8 cellular contexts compared by ENCODE assay signal in genomic region chr6:43170452-43171283, GRCh38. TPM values are rescaled to one million over a fixed set of nuclear protein-coding genes. Genes with fewer than 3 reads are reported as not detected.
DNase-seq lines count a peak whose midpoint lies in the region; ATAC-seq and TF ChIP-seq lines count a peak whose summit lies in the region.

TSS of gene SRF (plus strand) at chr6:43171269. CDS start at chr6:43171657, 388 bp downstream.

- H3K27me3 ChIP-seq in dorsolateral prefrontal cortex (no peaks in the 10 kb centered on the region), liver (ENCODE audit: control insufficient read depth in 4 of 4, insufficient read depth in 4 of 4, low read length in 3 of 4) (no peaks in the 10 kb centered on the region)

- intact Hi-C loops in dorsolateral prefrontal cortex (cut with DNase I), result loop anchor here (1.0 to 10.0 kb wide), 12 partner anchors 12 to 457 kb away; partner anchors contain the start of genes KLC4 (in 2 of the 2), MRPL2 (in 2 of the 2), ZNF318 (in 2 of the 2) and CNPY3 (in 1 of the 2)

- under 1% methylated on average over 43 of the region's 43 CpGs for WGBS in liver

- peaks cover under 1 to 8% (median 5%) of the 10 kb centered on the region in 4 donors for H3K36me3 ChIP-seq in liver (ENCODE audit: control insufficient read depth in 4 of 4, insufficient read depth in 3 of 4, low read depth in 1 of 4, low read length in 3 of 4)

- H3K4me3 ChIP-seq in dorsolateral prefrontal cortex (peak within 1 kb of the TSS; percentile 73 to 98 (median 88)), liver (ENCODE audit: low read depth in 1 of 3, low read length in 3 of 3) (peak within 1 kb of the TSS; percentile 77 to 96 (median 92))

- H3K27ac ChIP-seq in dorsolateral prefrontal cortex, result peak within 1 kb of the TSS; percentile 49 to 98 (median 92)
- peak within 1 kb of the TSS; percentile 90 to 91 for H3K27ac ChIP-seq in liver (ENCODE audit: low read depth in 1 of 2, low read length in 2 of 2)

- H3K9ac ChIP-seq in liver (ENCODE audit: low read depth in 1 of 2, low read length in 2 of 2), result peak within 1 kb of the TSS; percentile 82 to 85

- peak in 40 of 56 donors; percentile 35 to 88 (median 66) for TF ChIP-seq CTCF in dorsolateral prefrontal cortex (IDR thresholded peaks at IDR 0.05 in 54 of 56, conservative IDR thresholded peaks at IDR 0.05 in 2 of 56; ENCODE audit: low read depth in 1 of 56, partially characterized antibody in 56 of 56)
- no peak for TF ChIP-seq CTCF in liver (IDR thresholded peaks at IDR 0.05; ENCODE audit: low read depth, low read length, missing input control)

- peak in 1 of 2 donors; percentile 15 for TF ChIP-seq RAD21 in liver (IDR thresholded peaks at IDR 0.05)

- ATAC-seq in GM19372 (IDR thresholded peaks at IDR 0.05; ENCODE audit: low read depth, unreplicated experiment) (peak; percentile 63), HG03565 (IDR thresholded peaks at IDR 0.05; ENCODE audit: unreplicated experiment) (peak; percentile 46)

- DNase-seq in C1 segment of cervical spinal cord (lab: John Stamatoyannopoulos, UW) (peak; percentile 89 to 99 (median 98)), NCI-H774 (lab: John Stamatoyannopoulos, UW) (peak; percentile 97), dorsolateral prefrontal cortex (peak; percentile 99 to 100 (median 100))
- peak; percentile 99 for DNase-seq in activated CD4-positive, alpha-beta T cell treated with anti-CD3 and anti-CD28 coated beads, Interleukin-2, amount 50 U/mL, for 4 hours
- peak; percentile 99 for DNase-seq in stimulated activated CD4-positive, alpha-beta T cell treated with anti-CD3 and anti-CD28 coated beads, Interleukin-4, amount 100 ng/mL, for 24 hours

- H3K9me3 ChIP-seq in liver (ENCODE audit: control insufficient read depth in 4 of 4, low read length in 3 of 4), result no peaks in the 10 kb centered on the region

- H3K4me1 ChIP-seq in liver (ENCODE audit: control insufficient read depth in 4 of 4, insufficient read depth in 4 of 4, low read length in 3 of 4), result peaks cover 5 to 33% (median 20%) of the 10 kb centered on the region in 4 donors

TF ChIP-seq in liver, 16 proteins besides CTCF, POLR2A, EP300 and RAD21:
- TF ChIP-seq GABPA (IDR thresholded peaks at IDR 0.05 in 1 of 2, conservative IDR thresholded peaks at IDR 0.05 in 1 of 2) (peak in 1 of 2 donors; percentile 48), MAX (IDR thresholded peaks at IDR 0.05) (peak; percentile 63), JUND (IDR thresholded peaks at IDR 0.05) (peak in 1 of 2 donors; percentile 71), NR2F2 (IDR thresholded peaks at IDR 0.05) (peak; percentile 31), SP1 (IDR thresholded peaks at IDR 0.05) (peak; percentile 83), FOXA2 (IDR thresholded peaks at IDR 0.05) (peak; percentile 64), EGR1 (IDR thresholded peaks at IDR 0.05; ENCODE audit: low read depth in 2 of 2) (peak in 1 of 2 donors; percentile 41), HNF4A (conservative IDR thresholded peaks at IDR 0.05) (peak; percentile 29 to 37), RXRA (IDR thresholded peaks at IDR 0.05) (peak; percentile 40 to 42), HNF4G (IDR thresholded peaks at IDR 0.05) (no peak), YY1 (IDR thresholded peaks at IDR 0.05) (peak; percentile 86), TAF1 (conservative IDR thresholded peaks at IDR 0.05) (peak; percentile 69), FOXA1 (IDR thresholded peaks at IDR 0.05) (peak; percentile 70)
- TF ChIP-seq, protein P1, sequence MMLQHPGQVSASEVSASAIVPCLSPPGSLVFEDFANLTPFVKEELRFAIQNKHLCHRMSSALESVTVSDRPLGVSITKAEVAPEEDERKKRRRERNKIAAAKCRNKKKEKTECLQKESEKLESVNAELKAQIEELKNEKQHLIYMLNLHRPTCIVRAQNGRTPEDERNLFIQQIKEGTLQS (IDR thresholded peaks at IDR 0.05), result no peak
- TF ChIP-seq, protein P2, sequence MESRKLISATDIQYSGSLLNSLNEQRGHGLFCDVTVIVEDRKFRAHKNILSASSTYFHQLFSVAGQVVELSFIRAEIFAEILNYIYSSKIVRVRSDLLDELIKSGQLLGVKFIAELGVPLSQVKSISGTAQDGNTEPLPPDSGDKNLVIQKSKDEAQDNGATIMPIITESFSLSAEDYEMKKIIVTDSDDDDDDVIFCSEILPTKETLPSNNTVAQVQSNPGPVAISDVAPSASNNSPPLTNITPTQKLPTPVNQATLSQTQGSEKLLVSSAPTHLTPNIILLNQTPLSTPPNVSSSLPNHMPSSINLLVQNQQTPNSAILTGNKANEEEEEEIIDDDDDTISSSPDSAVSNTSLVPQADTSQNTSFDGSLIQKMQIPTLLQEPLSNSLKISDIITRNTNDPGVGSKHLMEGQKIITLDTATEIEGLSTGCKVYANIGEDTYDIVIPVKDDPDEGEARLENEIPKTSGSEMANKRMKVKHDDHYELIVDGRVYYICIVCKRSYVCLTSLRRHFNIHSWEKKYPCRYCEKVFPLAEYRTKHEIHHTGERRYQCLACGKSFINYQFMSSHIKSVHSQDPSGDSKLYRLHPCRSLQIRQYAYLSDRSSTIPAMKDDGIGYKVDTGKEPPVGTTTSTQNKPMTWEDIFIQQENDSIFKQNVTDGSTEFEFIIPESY (IDR thresholded peaks at IDR 0.05), result peak; percentile 91
- TF ChIP-seq, protein P3, sequence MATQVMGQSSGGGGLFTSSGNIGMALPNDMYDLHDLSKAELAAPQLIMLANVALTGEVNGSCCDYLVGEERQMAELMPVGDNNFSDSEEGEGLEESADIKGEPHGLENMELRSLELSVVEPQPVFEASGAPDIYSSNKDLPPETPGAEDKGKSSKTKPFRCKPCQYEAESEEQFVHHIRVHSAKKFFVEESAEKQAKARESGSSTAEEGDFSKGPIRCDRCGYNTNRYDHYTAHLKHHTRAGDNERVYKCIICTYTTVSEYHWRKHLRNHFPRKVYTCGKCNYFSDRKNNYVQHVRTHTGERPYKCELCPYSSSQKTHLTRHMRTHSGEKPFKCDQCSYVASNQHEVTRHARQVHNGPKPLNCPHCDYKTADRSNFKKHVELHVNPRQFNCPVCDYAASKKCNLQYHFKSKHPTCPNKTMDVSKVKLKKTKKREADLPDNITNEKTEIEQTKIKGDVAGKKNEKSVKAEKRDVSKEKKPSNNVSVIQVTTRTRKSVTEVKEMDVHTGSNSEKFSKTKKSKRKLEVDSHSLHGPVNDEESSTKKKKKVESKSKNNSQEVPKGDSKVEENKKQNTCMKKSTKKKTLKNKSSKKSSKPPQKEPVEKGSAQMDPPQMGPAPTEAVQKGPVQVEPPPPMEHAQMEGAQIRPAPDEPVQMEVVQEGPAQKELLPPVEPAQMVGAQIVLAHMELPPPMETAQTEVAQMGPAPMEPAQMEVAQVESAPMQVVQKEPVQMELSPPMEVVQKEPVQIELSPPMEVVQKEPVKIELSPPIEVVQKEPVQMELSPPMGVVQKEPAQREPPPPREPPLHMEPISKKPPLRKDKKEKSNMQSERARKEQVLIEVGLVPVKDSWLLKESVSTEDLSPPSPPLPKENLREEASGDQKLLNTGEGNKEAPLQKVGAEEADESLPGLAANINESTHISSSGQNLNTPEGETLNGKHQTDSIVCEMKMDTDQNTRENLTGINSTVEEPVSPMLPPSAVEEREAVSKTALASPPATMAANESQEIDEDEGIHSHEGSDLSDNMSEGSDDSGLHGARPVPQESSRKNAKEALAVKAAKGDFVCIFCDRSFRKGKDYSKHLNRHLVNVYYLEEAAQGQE (IDR thresholded peaks at IDR 0.05), result peak; percentile 95
TF ChIP-seq in liver: peak in this region for 14.

RNA-seq across cellular contexts. Expression of gene SRF, which starts in this region (rescaled TPM):
- total RNA-seq in dorsolateral prefrontal cortex, result 10 to 100 TPM; 18.4 to 31.7 (median 23.1) TPM
- total RNA-seq in liver, result 10 to 100 TPM in 1 of 2 donors, 1 to 10 TPM in 1; 7.1 to 11.7 TPM
- polyA plus RNA-seq in liver, result 1 to 10 TPM; 2.0 to 7.1 TPM

Comparison
In these comparisons a context has a peak if more than half of its experiments do, and no peak if none do; other contexts are left out.
1. Peak in every context shown above with its lines: DNase-seq, ATAC-seq, H3K4me3 ChIP-seq and H3K27ac ChIP-seq.